ENCODE assay signal across 25 cellular contexts in the genomic region with DNA sequence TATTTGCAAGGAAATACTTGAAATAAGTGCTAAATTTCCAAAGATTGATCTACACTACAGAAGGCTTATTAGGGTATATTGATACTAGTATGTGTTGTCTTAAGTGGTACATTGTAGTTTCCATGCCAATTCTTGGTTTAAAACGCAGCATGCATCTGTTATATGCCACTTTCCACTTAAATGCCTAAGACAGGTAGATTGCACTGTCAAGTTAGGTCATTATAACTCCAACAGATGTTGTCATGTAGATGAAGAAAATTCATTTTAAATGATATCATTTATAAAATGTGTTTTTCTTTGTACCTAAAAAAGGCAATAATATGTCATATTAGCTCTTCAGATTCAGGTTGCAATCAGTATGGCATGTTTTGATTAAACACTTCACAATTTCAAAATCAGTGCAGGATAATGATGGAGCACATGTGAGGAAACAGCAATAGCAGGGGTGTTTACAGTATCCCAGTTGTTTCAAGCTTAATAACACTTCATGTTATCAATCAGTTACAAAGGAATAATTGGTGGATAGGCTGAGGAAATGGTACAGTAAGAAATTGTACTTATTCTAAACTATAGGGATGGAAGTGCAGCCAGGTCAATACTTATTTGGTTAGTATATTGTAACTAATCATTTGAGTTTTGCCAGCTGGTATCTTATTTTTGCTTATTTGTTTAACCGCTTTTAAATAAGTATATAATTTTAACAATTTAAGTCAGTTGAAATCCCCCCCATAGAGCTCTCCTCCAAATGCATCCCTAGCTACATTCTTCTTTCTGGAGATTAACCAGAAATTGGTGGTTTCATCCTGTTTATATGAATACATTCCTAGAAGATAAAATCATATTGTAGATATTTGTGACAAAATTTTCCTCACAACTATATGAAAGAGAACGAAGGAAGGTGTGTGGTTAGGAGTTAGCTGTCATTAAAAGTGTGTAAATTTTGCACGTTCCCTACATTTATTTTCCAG.
"Had no signal": no experiment of that assay in that cellular context is flagged by ENCODE, and none has a peak within 500 bp of the region (broad histone marks: within the 10 kb centered on the region; RNA-seq: fewer than 3 reads in every experiment).

No MANE protein-coding gene starts in this region.

- H3K4me3 ChIP-seq: adrenal gland, body of pancreas, Peyer's patch had no signal

- H3K27me3 ChIP-seq: adrenal gland, body of pancreas, Peyer's patch had no signal

- H3K27ac ChIP-seq: adrenal gland, body of pancreas, Peyer's patch, RWPE1 had no signal

- DNase-seq: activated B cell treated with CpG ODN at 0.5 μM for 24 hours; activated CD4-positive, alpha-beta memory T cell treated with anti-CD3 and anti-CD28 coated beads for 36 hours; activated CD4-positive, alpha-beta T cell treated with anti-CD3 and anti-CD28 coated beads for 1 hour; activated CD4-positive, alpha-beta T cell treated with anti-CD3 and anti-CD28 coated beads, Interleukin-2, amount 10 ng/mL, durations not matched to agents 24 days and 14 days; activated gamma-delta T cell; activated naive CD4-positive, alpha-beta T cell treated with anti-CD3 and anti-CD28 coated beads for 36 hours; activated naive CD8-positive, alpha-beta T cell treated with anti-CD3 and anti-CD28 coated beads for 36 hours; activated T-cell treated with anti-CD3 and anti-CD28 coated beads for 4 hours; activated T-cell treated with anti-CD3 and anti-CD28 coated beads, Interleukin-2, amount 50 U/mL, for 48 hours; adrenal gland; aorta; body of pancreas; central memory CD4-positive, alpha-beta T cell; Kasumi-1; KBM-7; NCI-H1048; NCI-H1930; NCI-H345; NCI-H510A; NCI-H526 treated with DMSO at 0.1 percent for 48 hours; Peyer's patch; Right ventricle myocardium superior had no signal

- FAIRE-seq: bronchial epithelial cell had no signal

- H3K9me3 ChIP-seq: adrenal gland, body of pancreas, Peyer's patch had no signal

- ATAC-seq: activated T-helper 17 cell treated with anti-CD3 and anti-CD28 coated beads, Interleukin-2, amount 50 U/mL, for 72 hours; body of pancreas had no signal

- H3K4me1 ChIP-seq: adrenal gland, body of pancreas, Peyer's patch had no signal

- H3K36me3 ChIP-seq: adrenal gland, Peyer's patch had no signal
